1 cellular context compared by ENCODE assay signal in the genomic region with DNA sequence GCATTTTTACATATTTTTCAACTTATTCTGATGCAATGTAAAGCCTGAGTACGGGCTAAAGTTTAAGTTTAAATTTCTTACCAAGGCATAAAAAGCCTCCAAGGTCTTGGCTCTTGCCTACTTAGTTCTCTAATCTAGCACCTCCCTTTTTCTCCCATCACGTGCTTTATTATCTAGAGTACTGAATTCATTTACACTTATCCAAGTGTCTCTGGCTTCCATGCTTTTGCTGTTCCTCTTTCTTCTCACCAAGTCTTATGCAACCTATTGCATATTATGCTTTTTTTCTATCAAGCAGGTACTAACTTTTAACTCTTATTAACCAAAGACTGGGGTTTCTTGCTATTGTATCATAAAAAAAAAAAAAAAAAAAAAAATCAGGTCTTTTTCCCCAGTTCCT.
TF ChIP-seq lines count a peak whose summit lies in the region.

No MANE protein-coding gene starts in this region.

TF ChIP-seq in K562, 482 proteins besides CTCF, POLR2A, EP300 and RAD21:
- TF ChIP-seq CEBPB (tag; IDR thresholded peaks at IDR 0.05) (0 out of 2 replicates have a peak, but pooled peaks have one; percentile 16), U2AF2 (optimal IDR thresholded peaks at IDR 0.05; ENCODE audit: low read depth, low read length) (no peak)
